In genomic region chr10:72170733-72171132, GRCh38 we compare ENCODE assay signal across 24 cellular contexts. TPM values are rescaled to one million over a fixed set of nuclear protein-coding genes. Genes with fewer than 3 reads are reported as not detected.
A peak's percentile ranks its signal among the peaks of the same experiment; 100 is the strongest.
DNase-seq lines count a peak whose midpoint lies in the region; ATAC-seq and TF ChIP-seq lines count a peak whose summit lies in the region.
"Had no signal": no experiment of that assay in that cellular context is flagged by ENCODE, and none has a peak within 500 bp of the region (broad histone marks: within the 10 kb centered on the region; RNA-seq: fewer than 3 reads in every experiment).

No MANE protein-coding gene starts in this region.

- no peak overlapping the region for H3K4me3 ChIP-seq in heart right ventricle
- no peak overlapping the region for H3K4me3 ChIP-seq in adrenal gland
- H3K4me3 ChIP-seq in mesenchymal stem cell (ENCODE audit: insufficient read depth in 1 of 2, low read depth in 1 of 2, low read length in 2 of 2), result no peak overlapping the region
- H3K4me3 ChIP-seq: BLaER1, body of pancreas, SJCRH30 had no signal

- H4K8ac ChIP-seq in mesenchymal stem cell (ENCODE audit: low read length), result no peak overlapping the region

- no peak overlapping the region for H4K91ac ChIP-seq in mesenchymal stem cell (ENCODE audit: low read length)

- H3K9me3 Mint-ChIP-seq in activated CD4-positive, alpha-beta T cell treated with anti-CD3 and anti-CD28 coated beads for 36 hours (ENCODE audit: low read depth), result no peaks in the 10 kb centered on the region
- H3K9me3 Mint-ChIP-seq: activated T-helper 2 cell treated with anti-CD3 and anti-CD28 coated beads, Interferon-gamma antibody, Interleukin-2, Interleukin-4, amounts not matched to agents 10 μg/mL and 5 μg/mL and 100 μg/mL, durations not matched to agents 14 hours and 24 hours and 36 hours; endodermal cell; nephron progenitor cell; stimulated activated effector memory CD8-positive, alpha-beta T cell treated with anti-CD3 and anti-CD28 coated beads, Interleukin-12 subunit alpha, Interleukin-12 subunit beta, amount 100 ng/mL, for 72 hours had no signal

- H2AK5ac ChIP-seq in mesenchymal stem cell (ENCODE audit: low read length, severe bottlenecking), result peak overlapping the region; percentile 13

- POLR2A ChIA-PET in activated CD4-positive, alpha-beta T cell treated with anti-CD3 and anti-CD28 coated beads for 36 hours (lab: Charles Lee), result no interaction called here

- H3K36me3 Mint-ChIP-seq in activated CD4-positive, alpha-beta T cell treated with anti-CD3 and anti-CD28 coated beads for 36 hours (ENCODE audit: low read depth), result peaks cover 10% of the 10 kb centered on the region

- TF ChIP-seq POLR2A in adrenal gland (IDR thresholded peaks at IDR 0.05), result no peak

- no peak overlapping the region for H3K14ac ChIP-seq in mesenchymal stem cell (ENCODE audit: low read length in 2 of 2)

- no peak overlapping the region for H3K4me3 Mint-ChIP-seq in activated CD4-positive, alpha-beta T cell treated with anti-CD3 and anti-CD28 coated beads for 36 hours
- H3K4me3 Mint-ChIP-seq: endodermal cell; nephron progenitor cell; stimulated activated effector memory CD8-positive, alpha-beta T cell treated with anti-CD3 and anti-CD28 coated beads, Interleukin-12 subunit alpha, Interleukin-12 subunit beta, amount 100 ng/mL, for 72 hours; T-helper 17 cell had no signal

- no peak overlapping the region for H2BK15ac ChIP-seq in mesenchymal stem cell (ENCODE audit: low read depth, poor library complexity, severe bottlenecking)

- H3K27ac ChIP-seq in heart right ventricle, result peak overlapping the region in 6 of 10 donors; percentile 2 to 55 (median 40)
- peak overlapping the region in 3 of 5 donors; percentile 43 to 67 (median 63) for H3K27ac ChIP-seq in adrenal gland
- peak overlapping the region; percentile 78 for H3K27ac ChIP-seq in mesenchymal stem cell (ENCODE audit: low read length, poor library complexity, severe bottlenecking)
- H3K27ac ChIP-seq: BLaER1, body of pancreas, SJCRH30 had no signal

- no peak overlapping the region for H3K9ac ChIP-seq in mesenchymal stem cell (ENCODE audit: low read length)
- H3K9ac ChIP-seq: BLaER1 had no signal

- no peak overlapping the region for H2BK5ac ChIP-seq in mesenchymal stem cell (ENCODE audit: low read depth, low read length, poor library complexity, severe bottlenecking)

- H2AFZ ChIP-seq in mesenchymal stem cell (ENCODE audit: low read depth, low read length), result no peak overlapping the region

- TF ChIP-seq CTCF in heart right ventricle (IDR thresholded peaks at IDR 0.05) (no peak), adrenal gland (IDR thresholded peaks at IDR 0.05) (no peak)

- H3K4ac ChIP-seq in mesenchymal stem cell (ENCODE audit: low read depth in 1 of 2, low read length in 2 of 2), result no peak overlapping the region

- peaks cover 5% of the 10 kb centered on the region for H3K79me1 ChIP-seq in mesenchymal stem cell (replicated peaks; ENCODE audit: low read length, poor library complexity, severe bottlenecking)

- H3K27me3 ChIP-seq in heart right ventricle (no peaks in the 10 kb centered on the region), adrenal gland (no peaks in the 10 kb centered on the region), mesenchymal stem cell (ENCODE audit: control insufficient read depth in 1 of 2, insufficient read depth in 1 of 2, low read length in 2 of 2) (no peaks in the 10 kb centered on the region)
- H3K27me3 ChIP-seq: BLaER1, body of pancreas, SJCRH30 had no signal

- H3K23ac ChIP-seq in mesenchymal stem cell (ENCODE audit: low read length in 2 of 2), result no peak overlapping the region

- CTCF ChIA-PET in activated CD4-positive, alpha-beta T cell treated with anti-CD3 and anti-CD28 coated beads for 36 hours (lab: Charles Lee), result interaction anchor here (1.2 kb wide), 1 partner anchor 161 kb away, joined by 3 read pairs; no protein-coding TSS in a partner anchor

- H3K4me1 ChIP-seq in heart right ventricle, result peaks cover 2 to 42% (median 21%) of the 10 kb centered on the region in 9 donors
- peaks cover 33 to 41% of the 10 kb centered on the region in 2 donors for H3K4me1 ChIP-seq in adrenal gland (replicated peaks in 1 of 2)
- peaks cover 5% of the 10 kb centered on the region for H3K4me1 ChIP-seq in mesenchymal stem cell (ENCODE audit: control insufficient read depth, insufficient read depth, low read depth, low read length)
- H3K4me1 ChIP-seq: body of pancreas, SJCRH30 had no signal

- no peak overlapping the region for H3K18ac ChIP-seq in mesenchymal stem cell (ENCODE audit: low read depth in 1 of 2, low read length in 2 of 2)

- no peak overlapping the region for H2BK12ac ChIP-seq in mesenchymal stem cell (ENCODE audit: low read length in 2 of 2)

- intact Hi-C loops in heart right ventricle (cut with DNase I) (loop anchor here in 1 of 10 donors (5.0 kb wide), 1 partner anchor 47 kb away; the partner anchor contains the start of genes ANAPC16 and ASCC1), left cardiac atrium (cut with DNase I) (no loop called here), adrenal gland (cut with DNase I) (no loop called here)
- intact Hi-C loops in activated CD4-positive, alpha-beta T cell treated with anti-CD3 and anti-CD28 coated beads for 36 hours (cut with DNase I, micrococcal nuclease), result no loop called here

- H3K9me3 ChIP-seq in heart right ventricle (no peaks in the 10 kb centered on the region), adrenal gland (replicated peaks in 1 of 3) (no peaks in the 10 kb centered on the region), mesenchymal stem cell (ENCODE audit: control insufficient read depth, low read length) (no peaks in the 10 kb centered on the region)
- H3K9me3 ChIP-seq: BLaER1, body of pancreas, SJCRH30 had no signal

- no peak overlapping the region for H3K4me2 ChIP-seq in mesenchymal stem cell (ENCODE audit: low read length, poor library complexity, severe bottlenecking)
- H3K4me2 ChIP-seq: BLaER1 had no signal

- H3K27ac Mint-ChIP-seq in activated CD4-positive, alpha-beta T cell treated with anti-CD3 and anti-CD28 coated beads for 36 hours, result no peak overlapping the region
- H3K27ac Mint-ChIP-seq: activated T-helper 2 cell treated with anti-CD3 and anti-CD28 coated beads, Interferon-gamma antibody, Interleukin-2, Interleukin-4, amounts not matched to agents 10 μg/mL and 5 μg/mL and 100 μg/mL, durations not matched to agents 14 hours and 24 hours and 36 hours; nephron progenitor cell; stimulated activated effector memory CD8-positive, alpha-beta T cell treated with anti-CD3 and anti-CD28 coated beads, Interleukin-12 subunit alpha, Interleukin-12 subunit beta, amount 100 ng/mL, for 72 hours had no signal

- H3K27me3 Mint-ChIP-seq in activated CD4-positive, alpha-beta T cell treated with anti-CD3 and anti-CD28 coated beads for 36 hours, result no peaks in the 10 kb centered on the region
- H3K27me3 Mint-ChIP-seq: T-helper 17 cell had no signal

- ATAC-seq in heart right ventricle (no peak), left cardiac atrium (no peak), HG03159 (IDR thresholded peaks at IDR 0.05; ENCODE audit: unreplicated experiment) (no peak)
- no peak for ATAC-seq in activated CD4-positive, alpha-beta T cell treated with anti-CD3 and anti-CD28 coated beads for 36 hours
- ATAC-seq: stimulated activated effector memory CD8-positive, alpha-beta T cell treated with anti-CD3 and anti-CD28 coated beads, Interleukin-12 subunit alpha, Interleukin-12 subunit beta, amount 100 ng/mL, for 72 hours; T-helper 17 cell had no signal

- DNase-seq in heart right ventricle (no peak), left cardiac atrium (no peak), adrenal gland (no peak), mesenchymal stem cell (no peak)
- DNase-seq in activated naive CD4-positive, alpha-beta T cell (lab: John Stamatoyannopoulos, UW), result no peak
- no peak for DNase-seq in activated effector memory CD4-positive, alpha-beta T cell treated with Interleukin-2 at 50 U/mL for 16 hours
- no peak for DNase-seq in activated CD4-positive, alpha-beta T cell treated with anti-CD3 and anti-CD28 coated beads for 36 hours
- DNase-seq: activated CD8-positive, alpha-beta memory T cell treated with anti-CD3 and anti-CD28 coated beads, Interleukin-2, amount 50 U/mL, for 48 hours; cortex of kidney; endodermal cell; Karpas-422; NCI-H1048; NCI-H187 treated with DMSO at 0.1 percent for 48 hours; NCI-H345; NCI-H774; nephron progenitor cell; posterior cingulate gyrus; SJCRH30; T-helper 17 cell had no signal

- H3K36me3 ChIP-seq in heart right ventricle (peaks cover 0 to 20% (median 0%) of the 10 kb centered on the region in 9 donors), adrenal gland (replicated peaks in 1 of 2) (no peaks in the 10 kb centered on the region), mesenchymal stem cell (ENCODE audit: control insufficient read depth in 1 of 2, insufficient read depth in 2 of 2, low read depth in 1 of 2, low read length in 2 of 2) (peaks cover 0 to 6% of the 10 kb centered on the region in 2 experiments)
- H3K36me3 ChIP-seq: SJCRH30 had no signal

- WGBS in heart right ventricle, 2 donors, result 90 to 91% methylated on average over 4 of the region's 4 CpGs
- 67 to 78% (median 73%) methylated on average over 4 of the region's 4 CpGs for WGBS in adrenal gland, 4 donors
- WGBS in mesenchymal stem cell, result no CpG with 5 or more reads among the region's 4 CpGs

- no peak overlapping the region for H2BK120ac ChIP-seq in mesenchymal stem cell (ENCODE audit: low read depth, low read length)

- H3K4me1 Mint-ChIP-seq in activated CD4-positive, alpha-beta T cell treated with anti-CD3 and anti-CD28 coated beads for 36 hours, result peaks cover 19% of the 10 kb centered on the region

RNA-seq across cellular contexts. Expression of gene ANAPC16, which starts 45.1 kb away (rescaled TPM):
- total RNA-seq in heart right ventricle, result 100 to 1,000 TPM; 181 to 246 (median 221) TPM
- polyA plus RNA-seq in heart right ventricle, result 100 to 1,000 TPM; 129 to 149 TPM
- total RNA-seq in left cardiac atrium, result 100 to 1,000 TPM; 155 to 168 TPM
- 100 to 1,000 TPM in 7 of 8 donors, 10 to 100 TPM in 1; 69.1 to 170 (median 139) TPM for total RNA-seq in adrenal gland
- polyA plus RNA-seq in adrenal gland, result 100 to 1,000 TPM; 102 to 186 (median 128) TPM
- 63.6 TPM for polyA plus RNA-seq in mesenchymal stem cell (2013, experiment 1 of 2)
- 65.1 TPM for polyA plus RNA-seq in mesenchymal stem cell (2013, experiment 2 of 2)
- 100 to 1,000 TPM in 1 of 2 experiments, 10 to 100 TPM in 1; 90.2 to 123 TPM for total RNA-seq in activated CD4-positive, alpha-beta T cell treated with anti-CD3 and anti-CD28 coated beads for 36 hours

RNA-seq across cellular contexts. Expression of gene ASCC1, which starts 45.3 kb away (rescaled TPM):
- total RNA-seq in heart right ventricle, result 10 to 100 TPM; 25.2 to 40.5 (median 33.0) TPM
- 10 to 100 TPM in 1 of 2 donors, 1 to 10 TPM in 1; 8.4 to 35.8 TPM for polyA plus RNA-seq in heart right ventricle
- 10 to 100 TPM; 25.2 to 28.1 TPM for total RNA-seq in left cardiac atrium
- 10 to 100 TPM; 26.6 to 57.4 (median 36.7) TPM for total RNA-seq in adrenal gland
- polyA plus RNA-seq in adrenal gland, result 100 to 1,000 TPM in 1 of 3 donors, 10 to 100 TPM in 1, 1 to 10 TPM in 1; 9.7 to 101 (median 10.1) TPM
- 36.0 TPM for polyA plus RNA-seq in mesenchymal stem cell (2013, experiment 1 of 2)
- polyA plus RNA-seq in mesenchymal stem cell (2013, experiment 2 of 2), result 36.1 TPM
- total RNA-seq in activated CD4-positive, alpha-beta T cell treated with anti-CD3 and anti-CD28 coated beads for 36 hours, result 10 to 100 TPM; 67.8 to 68.9 TPM
